ENCODE assay signal across 6 cellular contexts in the genomic region with DNA sequence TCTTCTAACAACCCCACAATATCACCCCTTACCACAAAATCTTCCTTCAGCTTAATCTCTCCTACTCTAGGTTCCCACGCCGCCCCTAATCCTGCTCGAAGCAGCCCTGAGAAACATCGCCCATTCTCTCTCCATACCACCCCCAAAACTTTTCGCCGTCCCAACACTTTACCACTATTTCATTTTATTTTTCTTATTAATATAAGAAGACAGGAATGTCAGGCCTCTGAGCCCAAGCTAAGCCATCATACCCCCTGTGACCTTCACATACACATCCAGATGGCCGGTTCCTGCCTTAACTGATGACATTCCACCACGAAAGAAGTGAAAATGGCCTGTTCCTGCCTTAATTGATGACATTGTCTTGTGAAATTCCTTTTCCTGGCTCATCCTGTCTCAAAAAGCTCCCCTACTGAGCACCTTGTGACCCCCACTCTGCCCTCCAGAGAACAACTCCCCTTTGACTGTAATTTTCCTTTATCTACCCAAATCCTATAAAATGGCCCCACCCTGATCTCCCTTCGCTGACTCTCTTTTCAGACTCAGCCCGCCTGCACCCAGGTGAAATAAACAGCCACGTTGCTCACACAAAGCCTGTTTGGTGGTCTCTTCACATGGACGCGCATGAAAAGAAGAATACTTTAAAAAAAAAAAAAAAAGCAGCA. TPM values are rescaled to one million over a fixed set of nuclear protein-coding genes. Genes with fewer than 3 reads are reported as not detected.
"Had no signal": no experiment of that assay in that cellular context is flagged by ENCODE, and none has a peak within 500 bp of the region (broad histone marks: within the 10 kb centered on the region; RNA-seq: fewer than 3 reads in every experiment).

No MANE protein-coding gene starts in this region.

RNA-seq across cellular contexts. Expression of gene WFDC3, which starts 26.9 kb away (rescaled TPM):
- total RNA-seq: SJSA1 had no signal
- polyA plus RNA-seq: HepG2 had no signal

RNA-seq across cellular contexts. Expression of gene SPINT4, which starts 42.6 kb away (rescaled TPM):
- total RNA-seq: HepG2, HT1080, IMR-90, NCI-H460, Right ventricle myocardium superior, SJSA1 had no signal
- polyA plus RNA-seq: HepG2, IMR-90 had no signal

RNA-seq across cellular contexts. Expression of gene WFDC10B, which starts 59.9 kb away (rescaled TPM):
- total RNA-seq: HepG2, IMR-90, NCI-H460, Right ventricle myocardium superior, SJSA1 had no signal
- polyA plus RNA-seq: IMR-90 had no signal
